Comparison of ENCODE assay signal across 15 cellular contexts in the genomic region with DNA sequence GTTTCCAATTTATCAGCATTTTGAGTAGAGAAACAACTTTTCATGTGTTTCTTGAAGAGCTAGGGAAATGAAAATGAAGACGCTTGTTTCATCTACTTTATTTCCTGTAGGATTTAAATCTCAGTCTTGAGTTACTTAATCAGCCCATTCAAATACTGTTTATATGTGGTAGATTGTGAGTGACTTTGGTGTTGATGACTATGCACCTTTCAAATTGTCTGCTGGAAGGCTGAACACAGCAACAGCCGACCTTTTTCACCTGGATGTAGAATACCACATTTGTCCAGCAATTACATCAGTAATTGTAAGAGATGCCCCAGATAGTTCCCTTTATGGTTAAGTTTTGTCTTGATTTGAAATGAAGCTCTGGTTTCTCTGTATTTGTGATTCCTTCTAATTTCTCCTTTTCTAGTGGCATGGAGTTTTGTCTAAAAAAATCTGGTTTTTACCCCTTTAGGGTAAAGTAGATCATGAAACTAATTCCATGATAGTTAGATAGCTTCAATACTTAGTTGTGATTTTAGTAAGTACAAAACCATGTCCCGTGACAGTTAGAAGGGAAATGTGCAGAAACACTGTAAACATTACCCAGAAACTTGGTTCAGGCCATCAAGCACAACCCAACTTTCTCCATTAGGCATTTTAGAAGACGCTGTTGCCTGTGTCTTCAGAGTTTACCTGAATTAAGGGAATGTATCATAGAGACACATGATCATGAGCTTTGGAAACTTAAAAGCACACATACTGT.
DNase-seq lines count a peak whose midpoint lies in the region; ATAC-seq and TF ChIP-seq lines count a peak whose summit lies in the region.
"Had no signal": no experiment of that assay in that cellular context is flagged by ENCODE, and none has a peak within 500 bp of the region (broad histone marks: within the 10 kb centered on the region; RNA-seq: fewer than 3 reads in every experiment).

No MANE protein-coding gene starts in this region.

- no peak overlapping the region for H3K9ac ChIP-seq in HCT116 (ENCODE audit: low read length)
- H3K9ac ChIP-seq in mesenchymal stem cell (ENCODE audit: low read length) = no peak overlapping the region

- no peak for TF ChIP-seq POLR2A in HCT116 (IDR thresholded peaks at IDR 0.05; ENCODE audit: borderline replicate concordance, extremely low read depth, insufficient read depth, insufficient read length)
- no peak for TF ChIP-seq POLR2A in Peyer's patch (IDR thresholded peaks at IDR 0.05)

- ATAC-seq in GM19035 (IDR thresholded peaks at IDR 0.05; ENCODE audit: unreplicated experiment) = peak; percentile 35
- ATAC-seq in HCT116 = no peak
- peak; percentile 41 for ATAC-seq in HG03342 (IDR thresholded peaks at IDR 0.05; ENCODE audit: unreplicated experiment)
- ATAC-seq: right cardiac atrium, Right ventricle myocardium inferior had no signal

- no peak overlapping the region for H2BK5ac ChIP-seq in mesenchymal stem cell (ENCODE audit: low read depth, low read length, poor library complexity, severe bottlenecking)

- no TSS peak for BruUV-seq in HCT116 (replicated peaks; lab: Mats Ljungman, UMichigan)

- H2BK120ac ChIP-seq in mesenchymal stem cell (ENCODE audit: low read depth, low read length) = no peak overlapping the region

- peak overlapping the region; percentile 23 for H2AK5ac ChIP-seq in mesenchymal stem cell (ENCODE audit: low read length, severe bottlenecking)

- no peak overlapping the region for H2BK15ac ChIP-seq in mesenchymal stem cell (ENCODE audit: low read depth, poor library complexity, severe bottlenecking)

- H4K8ac ChIP-seq in mesenchymal stem cell (ENCODE audit: low read length) = no peak overlapping the region

- DNase-seq in HCT116 (ENCODE audit: low read depth, low spot score) (no peak), mesenchymal stem cell (peak; percentile 31), Peyer's patch (no peak), NCI-H2107 (lab: John Stamatoyannopoulos, UW) (no peak), ureter (ENCODE audit: low spot score) (no peak)
- DNase-seq in central memory CD4-positive, alpha-beta T cell = no peak
- DNase-seq: activated CD4-positive, alpha-beta T cell treated with anti-CD3 and anti-CD28 coated beads for 48 hours; activated naive CD4-positive, alpha-beta T cell treated with anti-CD3 and anti-CD28 coated beads for 36 hours; dermis blood vessel endothelial cell; glutamatergic neuron; right cardiac atrium; uterus had no signal

- CTCF ChIA-PET in HCT116 (lab: Charles Lee) = no interaction called here

- no peak overlapping the region for H2AFZ ChIP-seq in HCT116 (ENCODE audit: low read depth, low read length, poor library complexity, severe bottlenecking)
- H2AFZ ChIP-seq in mesenchymal stem cell (ENCODE audit: low read depth, low read length) = no peak overlapping the region

- H3K9me3 ChIP-seq in HCT116 (ENCODE audit: control insufficient read depth in 1 of 2, insufficient read depth in 1 of 2, low read depth in 1 of 2, low read length in 2 of 2) (no peaks in the 10 kb centered on the region), mesenchymal stem cell (ENCODE audit: control insufficient read depth, low read length) (no peaks in the 10 kb centered on the region), Peyer's patch (no peaks in the 10 kb centered on the region)
- H3K9me3 ChIP-seq: uterus had no signal

- peak overlapping the region in 1 of 2 experiments; percentile 29 for H2BK12ac ChIP-seq in mesenchymal stem cell (ENCODE audit: low read length in 2 of 2)

- no peak overlapping the region for H3K18ac ChIP-seq in mesenchymal stem cell (ENCODE audit: low read depth in 1 of 2, low read length in 2 of 2)

- H4K20me1 ChIP-seq in HCT116 (ENCODE audit: insufficient read depth) = no peaks in the 10 kb centered on the region

- H3K27ac ChIP-seq in HCT116 (ENCODE audit: low read depth, low read length) (no peak overlapping the region), mesenchymal stem cell (ENCODE audit: low read length, poor library complexity, severe bottlenecking) (peak overlapping the region; percentile 97), Peyer's patch (peak overlapping the region in 1 of 4 donors; percentile 16)
- H3K27ac ChIP-seq: uterus had no signal

- no peaks in the 10 kb centered on the region for H3K79me2 ChIP-seq in HCT116 (ENCODE audit: insufficient read depth, low read length)

- H3K36me3 ChIP-seq in HCT116 (ENCODE audit: control insufficient read depth in 1 of 2, insufficient read depth in 2 of 2, low read length in 2 of 2) = no peaks in the 10 kb centered on the region
- peaks cover 0 to 29% of the 10 kb centered on the region in 2 experiments for H3K36me3 ChIP-seq in mesenchymal stem cell (ENCODE audit: control insufficient read depth in 1 of 2, insufficient read depth in 2 of 2, low read depth in 1 of 2, low read length in 2 of 2)
- H3K36me3 ChIP-seq in Peyer's patch = no peaks in the 10 kb centered on the region
- H3K36me3 ChIP-seq: uterus had no signal

- peak overlapping the region in 1 of 2 experiments; percentile 44 for H3K4ac ChIP-seq in mesenchymal stem cell (ENCODE audit: low read depth in 1 of 2, low read length in 2 of 2)

- H3K4me3 ChIP-seq in HCT116 (replicated peaks in 1 of 2; ENCODE audit: low read depth in 1 of 2, low read length in 2 of 2) = no peak overlapping the region
- no peak overlapping the region for H3K4me3 ChIP-seq in mesenchymal stem cell (ENCODE audit: insufficient read depth in 1 of 2, low read depth in 1 of 2, low read length in 2 of 2)
- no peak overlapping the region for H3K4me3 ChIP-seq in Peyer's patch
- H3K4me3 ChIP-seq: uterus had no signal

- no peak for TF ChIP-seq CTCF in HCT116 (IDR thresholded peaks at IDR 0.05 in 2 of 3, conservative IDR thresholded peaks at IDR 0.05 in 1 of 3; ENCODE audit: borderline replicate concordance in 1 of 3, insufficient read depth in 1 of 3, low read depth in 2 of 3, low read length in 2 of 3)
- TF ChIP-seq CTCF in Peyer's patch (IDR thresholded peaks at IDR 0.05) = no peak

- H3K4me1 ChIP-seq in HCT116 (ENCODE audit: control insufficient read depth in 1 of 2, insufficient read depth in 2 of 2, low read length in 2 of 2) = peaks cover 0 to 32% of the 10 kb centered on the region in 2 experiments; a peak in 2 of 4 replicates
- peaks cover 8% of the 10 kb centered on the region for H3K4me1 ChIP-seq in mesenchymal stem cell (ENCODE audit: control insufficient read depth, insufficient read depth, low read depth, low read length)
- H3K4me1 ChIP-seq in Peyer's patch = no peaks in the 10 kb centered on the region
- H3K4me1 ChIP-seq: uterus had no signal

- WGBS in mesenchymal stem cell = 100% methylated on average over 2 of the region's 4 CpGs

- no peak for TF ChIP-seq RAD21 in HCT116 (IDR thresholded peaks at IDR 0.05; ENCODE audit: low read depth)

- no peak overlapping the region for H4K91ac ChIP-seq in mesenchymal stem cell (ENCODE audit: low read length)

- RAD21 ChIA-PET in HCT116 (lab: Charles Lee; ENCODE audit: low non-redundant PET in 1 of 2, low total read pairs in 2 of 2, uncharacterized antibody in 2 of 2, unreplicated experiment in 2 of 2) = no interaction called here

- intact Hi-C loops in HCT116 (cut with micrococcal nuclease) = no loop called here

- H3K14ac ChIP-seq in mesenchymal stem cell (ENCODE audit: low read length in 2 of 2) = no peak overlapping the region

- H3K9me2 ChIP-seq in HCT116 (ENCODE audit: insufficient read depth) = no peaks in the 10 kb centered on the region

- H3K27me3 ChIP-seq in HCT116 (ENCODE audit: insufficient read depth, low read length) = no peaks in the 10 kb centered on the region
- H3K27me3 ChIP-seq in mesenchymal stem cell (ENCODE audit: control insufficient read depth in 1 of 2, insufficient read depth in 1 of 2, low read length in 2 of 2) = no peaks in the 10 kb centered on the region
- H3K27me3 ChIP-seq in Peyer's patch = no peaks in the 10 kb centered on the region
- H3K27me3 ChIP-seq: uterus had no signal

- POLR2A ChIA-PET in HCT116 (lab: Charles Lee) = no interaction called here

- 0 out of 2 replicates have a peak overlapping the region, but pooled peaks have one; percentile 8 for H3K4me2 ChIP-seq in HCT116 (ENCODE audit: low read length)
- H3K4me2 ChIP-seq in mesenchymal stem cell (ENCODE audit: low read length, poor library complexity, severe bottlenecking) = no peak overlapping the region

- no peak overlapping the region for H3K23ac ChIP-seq in mesenchymal stem cell (ENCODE audit: low read length in 2 of 2)

- peaks cover 11% of the 10 kb centered on the region for H3K79me1 ChIP-seq in mesenchymal stem cell (replicated peaks; ENCODE audit: low read length, poor library complexity, severe bottlenecking)

TF ChIP-seq in HCT116, 20 proteins besides CTCF, POLR2A, EP300 and RAD21 (continues in another document):
- TF ChIP-seq ZBTB33 (IDR thresholded peaks at IDR 0.05; ENCODE audit: extremely low read depth, insufficient replicate concordance, low read length) = no peak
- no peak for TF ChIP-seq POLR2AphosphoS5 (IDR thresholded peaks at IDR 0.05; ENCODE audit: low read depth, low read length)
- TF ChIP-seq SP1 (IDR thresholded peaks at IDR 0.05; ENCODE audit: low read depth) = no peak
- no peak for TF ChIP-seq EGR1 (IDR thresholded peaks at IDR 0.05; ENCODE audit: low read depth)
- TF ChIP-seq TCF7L2 (IDR thresholded peaks at IDR 0.05; ENCODE audit: borderline replicate concordance, extremely low read depth, insufficient read depth, insufficient read length) = no peak
- TF ChIP-seq ELF1 (IDR thresholded peaks at IDR 0.05; ENCODE audit: borderline replicate concordance, low read depth) = no peak
- TF ChIP-seq YY1 (IDR thresholded peaks at IDR 0.05; ENCODE audit: extremely low read depth, insufficient replicate concordance, low read depth, low read length) = no peak
- TF ChIP-seq, protein P1, sequence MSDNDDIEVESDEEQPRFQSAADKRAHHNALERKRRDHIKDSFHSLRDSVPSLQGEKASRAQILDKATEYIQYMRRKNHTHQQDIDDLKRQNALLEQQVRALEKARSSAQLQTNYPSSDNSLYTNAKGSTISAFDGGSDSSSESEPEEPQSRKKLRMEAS (IDR thresholded peaks at IDR 0.05) = no peak
- TF ChIP-seq EZH2phosphoT487 (IDR thresholded peaks at IDR 0.05; ENCODE audit: borderline replicate concordance) = no peak
- no peak for TF ChIP-seq EZH2 (IDR thresholded peaks at IDR 0.05)
